1 cellular context compared by ENCODE assay signal in the genomic region with DNA sequence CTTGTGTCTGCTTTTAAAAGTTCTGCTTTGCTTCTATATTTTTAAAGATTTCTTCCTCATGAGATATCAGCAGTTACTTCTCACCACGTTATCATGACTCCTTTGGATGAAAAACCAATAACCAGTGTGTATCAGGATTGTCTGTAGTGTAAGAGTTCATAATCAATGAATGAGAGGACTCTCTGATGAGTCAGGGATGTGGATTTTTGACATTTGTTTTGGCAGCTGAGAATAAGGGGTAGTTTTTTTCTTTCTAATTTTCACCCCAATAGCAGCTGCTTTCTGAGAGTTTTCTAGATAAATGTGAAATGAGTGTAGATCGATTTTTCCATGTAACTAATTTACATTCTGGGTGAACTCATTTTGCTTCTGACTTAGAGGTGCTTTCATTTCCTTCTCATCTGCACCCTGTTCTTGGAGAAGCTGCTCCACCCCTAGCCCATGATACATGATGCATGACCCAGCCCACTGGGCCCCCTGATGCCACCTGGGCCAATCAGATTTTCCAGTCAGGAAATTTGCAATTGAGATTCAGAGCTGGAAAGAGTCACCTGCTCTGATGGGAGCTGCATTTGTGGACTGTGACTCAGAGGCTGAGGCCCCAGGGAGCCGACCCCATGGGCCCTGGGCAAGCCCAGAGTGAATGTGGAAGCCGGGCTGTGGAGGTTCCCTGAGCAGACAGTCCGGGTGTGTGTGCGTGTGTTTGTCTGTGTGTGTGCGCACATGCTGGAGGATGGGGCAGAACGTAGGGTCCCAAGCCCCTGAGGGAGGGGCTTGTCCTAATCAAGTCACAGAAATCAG.
A peak's percentile ranks its signal among the peaks of the same experiment; 100 is the strongest.
TF ChIP-seq lines count a peak whose summit lies in the region.

No MANE protein-coding gene starts in this region.

TF ChIP-seq in SK-N-SH, 30 proteins besides CTCF, POLR2A, EP300 and RAD21 (continued from another document):
- no peak for TF ChIP-seq REST (IDR thresholded peaks at IDR 0.05; ENCODE audit: low read depth, low read length)
- TF ChIP-seq ELF1 (IDR thresholded peaks at IDR 0.05) = no peak
- TF ChIP-seq NRF1 (IDR thresholded peaks at IDR 0.05; ENCODE audit: low read depth, low read length) = no peak
- peak; percentile 60 for TF ChIP-seq JUND (IDR thresholded peaks at IDR 0.05)
- TF ChIP-seq POLR2AphosphoS5 (IDR thresholded peaks at IDR 0.05; ENCODE audit: low read depth, low read length) = no peak
- no peak for TF ChIP-seq GABPA (IDR thresholded peaks at IDR 0.05; ENCODE audit: low read depth)
- no peak for TF ChIP-seq MXI1 (IDR thresholded peaks at IDR 0.05; ENCODE audit: low read depth, low read length)
- no peak for TF ChIP-seq SMC3 (IDR thresholded peaks at IDR 0.05; ENCODE audit: low read depth, low read length)
- no peak for TF ChIP-seq FOXJ3 (CRISPR knock-in tag; IDR thresholded peaks at IDR 0.05)
- TF ChIP-seq PBX3 (IDR thresholded peaks at IDR 0.05) = 0 out of 2 replicates have a peak, but pooled peaks have one; percentile 24
- TF ChIP-seq, protein P1, sequence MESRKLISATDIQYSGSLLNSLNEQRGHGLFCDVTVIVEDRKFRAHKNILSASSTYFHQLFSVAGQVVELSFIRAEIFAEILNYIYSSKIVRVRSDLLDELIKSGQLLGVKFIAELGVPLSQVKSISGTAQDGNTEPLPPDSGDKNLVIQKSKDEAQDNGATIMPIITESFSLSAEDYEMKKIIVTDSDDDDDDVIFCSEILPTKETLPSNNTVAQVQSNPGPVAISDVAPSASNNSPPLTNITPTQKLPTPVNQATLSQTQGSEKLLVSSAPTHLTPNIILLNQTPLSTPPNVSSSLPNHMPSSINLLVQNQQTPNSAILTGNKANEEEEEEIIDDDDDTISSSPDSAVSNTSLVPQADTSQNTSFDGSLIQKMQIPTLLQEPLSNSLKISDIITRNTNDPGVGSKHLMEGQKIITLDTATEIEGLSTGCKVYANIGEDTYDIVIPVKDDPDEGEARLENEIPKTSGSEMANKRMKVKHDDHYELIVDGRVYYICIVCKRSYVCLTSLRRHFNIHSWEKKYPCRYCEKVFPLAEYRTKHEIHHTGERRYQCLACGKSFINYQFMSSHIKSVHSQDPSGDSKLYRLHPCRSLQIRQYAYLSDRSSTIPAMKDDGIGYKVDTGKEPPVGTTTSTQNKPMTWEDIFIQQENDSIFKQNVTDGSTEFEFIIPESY (IDR thresholded peaks at IDR 0.05; ENCODE audit: borderline replicate concordance, low read depth) = no peak
- peak; percentile 71 for TF ChIP-seq TCF12 (IDR thresholded peaks at IDR 0.05)
- TF ChIP-seq RFX5 (IDR thresholded peaks at IDR 0.05; ENCODE audit: low read length) = no peak
- TF ChIP-seq USF2 (IDR thresholded peaks at IDR 0.05; ENCODE audit: borderline replicate concordance, low read depth, low read length) = no peak
